ENCODE assay signal across 14 cellular contexts in genomic region chr1:230957580-230957989, GRCh38. TPM values are rescaled to one million over a fixed set of nuclear protein-coding genes. Genes with fewer than 3 reads are reported as not detected.
A peak's percentile ranks its signal among the peaks of the same experiment; 100 is the strongest.
DNase-seq lines count a peak whose midpoint lies in the region; ATAC-seq and TF ChIP-seq lines count a peak whose summit lies in the region.
"Had no signal": no experiment of that assay in that cellular context is flagged by ENCODE, and none has a peak within 500 bp of the region (broad histone marks: within the 10 kb centered on the region; RNA-seq: fewer than 3 reads in every experiment).

No MANE protein-coding gene starts in this region.

- H3K4me1 ChIP-seq in right atrium auricular region (no peaks in the 10 kb centered on the region), right lobe of liver (no peaks in the 10 kb centered on the region)
- H3K4me1 ChIP-seq: SJSA1, vagina had no signal

- peak; percentile 93 for ATAC-seq in GM19043 (IDR thresholded peaks at IDR 0.05; ENCODE audit: low read depth, unreplicated experiment)
- ATAC-seq in HG02588 (IDR thresholded peaks at IDR 0.05; ENCODE audit: unreplicated experiment): peak; percentile 62
- ATAC-seq in HG03378 (IDR thresholded peaks at IDR 0.05; ENCODE audit: unreplicated experiment): peak; percentile 74
- ATAC-seq in right lobe of liver: no peak
- ATAC-seq: activated CD4-positive, CD25-positive, alpha-beta regulatory T cell treated with anti-CD3 and anti-CD28 coated beads, Interleukin-2, amount 50 U/mL, for 24 hours had no signal

- H3K27ac ChIP-seq in right atrium auricular region (no peak overlapping the region), right lobe of liver (no peak overlapping the region), coronary artery (no peak overlapping the region)
- H3K27ac ChIP-seq: esophagus squamous epithelium, SJSA1, vagina had no signal

- intact Hi-C loops in right lobe of liver (cut with DNase I): no loop called here

- H3K4me3 ChIP-seq in right atrium auricular region (no peak overlapping the region), right lobe of liver (no peak overlapping the region), coronary artery (no peak overlapping the region)
- H3K4me3 ChIP-seq: esophagus squamous epithelium, SJSA1, vagina had no signal

- H3K9me3 ChIP-seq in right atrium auricular region: no peaks in the 10 kb centered on the region
- H3K9me3 ChIP-seq in right lobe of liver: no peaks in the 10 kb centered on the region
- H3K9me3 ChIP-seq: esophagus squamous epithelium, SJSA1, vagina had no signal

- H3K36me3 ChIP-seq in right atrium auricular region: peaks cover 3% of the 10 kb centered on the region
- peaks cover 0 to 9% (median 0%) of the 10 kb centered on the region in 4 donors for H3K36me3 ChIP-seq in right lobe of liver
- H3K36me3 ChIP-seq: SJSA1 had no signal

- WGBS in right lobe of liver (ENCODE audit: insufficient coverage, low coverage, low lambda C conversion rate, missing lambda C conversion rate): 88% methylated on average over 4 of the region's 4 CpGs

- no peak for DNase-seq in right atrium auricular region (ENCODE audit: low spot score)
- no peak for DNase-seq in activated effector memory CD4-positive, alpha-beta T cell treated with anti-CD3 and anti-CD28 coated beads, Interleukin-2, amount 50 U/mL, for 16 hours
- no peak for DNase-seq in right lobe of liver
- DNase-seq in coronary artery (ENCODE audit: low spot score): no peak
- DNase-seq: activated gamma-delta T cell, esophagus squamous epithelium, immature natural killer cell, nephron progenitor cell had no signal

- TF ChIP-seq POLR2A in right lobe of liver (IDR thresholded peaks at IDR 0.05): no peak

- H3K27me3 ChIP-seq in right atrium auricular region (no peaks in the 10 kb centered on the region), right lobe of liver (no peaks in the 10 kb centered on the region)
- H3K27me3 ChIP-seq: esophagus squamous epithelium, SJSA1, vagina had no signal

- TF ChIP-seq CTCF in right atrium auricular region (IDR thresholded peaks at IDR 0.05) (no peak), right lobe of liver (IDR thresholded peaks at IDR 0.05) (no peak), coronary artery (IDR thresholded peaks at IDR 0.05) (no peak)

RNA-seq across cellular contexts. Expression of gene TTC13, which starts 21.1 kb away (rescaled TPM):
- total RNA-seq in right atrium auricular region (1 to 10 TPM; 3.9 to 5.5 TPM), right lobe of liver (10 to 100 TPM in 1 of 6 experiments, 1 to 10 TPM in 5; 5.3 to 10.7 (median 6.2) TPM)

RNA-seq across cellular contexts. Expression of gene ARV1, which starts 21.3 kb away (rescaled TPM):
- total RNA-seq in right atrium auricular region (10 to 100 TPM; 19.6 to 36.5 TPM), right lobe of liver (10 to 100 TPM in 5 of 6 experiments, 1 to 10 TPM in 1; 9.2 to 18.7 (median 13.4) TPM)

Comparison
In these comparisons a context has a peak if more than half of its experiments do, and no peak if none do; other contexts are left out.
1. ATAC-seq: peak in GM19043 (single experiment), HG02588 (single experiment) and HG03378 (single experiment); none in right lobe of liver (0 of 4).